12 cellular contexts compared by ENCODE assay signal in the genomic region with DNA sequence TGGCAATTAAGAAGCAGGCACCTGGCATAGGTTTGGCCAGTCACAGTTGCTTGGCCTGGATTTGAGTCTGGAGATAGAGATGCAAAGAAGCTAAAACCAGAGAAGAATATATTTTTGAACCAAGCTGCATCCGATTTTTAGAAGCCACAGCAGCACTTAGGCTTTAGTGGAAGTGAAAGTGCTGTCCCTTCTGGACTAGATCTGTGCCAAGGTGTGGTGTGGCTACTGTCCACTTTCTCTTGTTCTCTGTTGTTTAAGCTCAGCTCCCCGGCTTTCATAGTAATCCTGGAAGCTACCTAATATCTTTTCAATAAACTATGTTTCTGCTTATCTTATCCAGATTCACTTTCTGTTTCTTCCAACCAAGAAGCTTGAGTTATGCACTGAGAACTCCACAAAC.
DNase-seq lines count a peak whose midpoint lies in the region; ATAC-seq and TF ChIP-seq lines count a peak whose summit lies in the region.
"Had no signal": no experiment of that assay in that cellular context is flagged by ENCODE, and none has a peak within 500 bp of the region (broad histone marks: within the 10 kb centered on the region; RNA-seq: fewer than 3 reads in every experiment).

No MANE protein-coding gene starts in this region.

- no peaks in the 10 kb centered on the region for H3K79me2 ChIP-seq in mammary epithelial cell (ENCODE audit: insufficient read depth, low read length)

- no peak overlapping the region for H2AK9ac ChIP-seq in IMR-90 (replicated peaks; ENCODE audit: low read depth, low read length, poor library complexity)

- peak overlapping the region; percentile 11 for H2BK120ac ChIP-seq in IMR-90 (ENCODE audit: low read depth, low read length)

- H3K4me1 Mint-ChIP-seq in activated CD8-positive, alpha-beta memory T cell treated with anti-CD3 and anti-CD28 coated beads, Interleukin-2, amount 10 ng/mL, durations not matched to agents 7 days and 5 days = peaks cover 21% of the 10 kb centered on the region

- H3K79me1 ChIP-seq in IMR-90 (ENCODE audit: low read depth in 1 of 2, low read length in 2 of 2) = no peaks in the 10 kb centered on the region

- no peak overlapping the region for H4K5ac ChIP-seq in IMR-90 (ENCODE audit: low read depth, low read length)

- no peak overlapping the region for H3K23ac ChIP-seq in IMR-90 (ENCODE audit: low read depth, low read length)

- no peak overlapping the region for H2AK5ac ChIP-seq in IMR-90 (ENCODE audit: low read depth, low read length)

- H3K27ac ChIP-seq in IMR-90 (ENCODE audit: insufficient read depth, low read length) (peak overlapping the region; percentile 59; the same call in 1 of the 2 replicates), mammary epithelial cell (ENCODE audit: insufficient read depth, low read depth, low read length) (no peak overlapping the region), upper lobe of right lung (no peak overlapping the region)

- peak overlapping the region; percentile 61 for H3K4me3 Mint-ChIP-seq in activated CD8-positive, alpha-beta memory T cell treated with anti-CD3 and anti-CD28 coated beads, Interleukin-2, amount 10 ng/mL, durations not matched to agents 7 days and 5 days

- peaks cover 2% of the 10 kb centered on the region; the same call in 1 of the 2 replicates for H3K27me3 ChIP-seq in IMR-90 (ENCODE audit: control insufficient read depth, insufficient read depth, low read length)
- no peaks in the 10 kb centered on the region for H3K27me3 ChIP-seq in mammary epithelial cell (ENCODE audit: insufficient read depth, low read length)
- H3K27me3 ChIP-seq in upper lobe of right lung = no peaks in the 10 kb centered on the region

- TF ChIP-seq CTCF in IMR-90 (conservative IDR thresholded peaks at IDR 0.05; ENCODE audit: low read depth, low read length) = no peak
- TF ChIP-seq CTCF in mammary epithelial cell (conservative IDR thresholded peaks at IDR 0.05 in 1 of 2, IDR thresholded peaks at IDR 0.05 in 1 of 2; ENCODE audit: extremely low read depth in 1 of 2, insufficient read depth in 1 of 2, low read depth in 1 of 2, low read length in 2 of 2) = no peak
- no peak for TF ChIP-seq CTCF in upper lobe of right lung (IDR thresholded peaks at IDR 0.05)

- H3K9me1 ChIP-seq in IMR-90 (ENCODE audit: insufficient read depth, low read length) = no peaks in the 10 kb centered on the region

- no peaks in the 10 kb centered on the region for H3K9me3 Mint-ChIP-seq in activated CD8-positive, alpha-beta memory T cell treated with anti-CD3 and anti-CD28 coated beads, Interleukin-2, amount 10 ng/mL, durations not matched to agents 7 days and 5 days (ENCODE audit: low read depth)
- H3K9me3 Mint-ChIP-seq: IgD-negative memory B cell had no signal

- H3K9me3 ChIP-seq in IMR-90 (ENCODE audit: control insufficient read depth, insufficient read depth, low read length) (no peaks in the 10 kb centered on the region), mammary epithelial cell (replicated peaks; ENCODE audit: insufficient read depth, low read length) (no peaks in the 10 kb centered on the region), upper lobe of right lung (no peaks in the 10 kb centered on the region)

- no peaks in the 10 kb centered on the region; the same call in 1 of the 2 replicates for H3K4me1 ChIP-seq in IMR-90 (ENCODE audit: control insufficient read depth, insufficient read depth, low read length)
- peaks cover 22% of the 10 kb centered on the region for H3K4me1 ChIP-seq in mammary epithelial cell (ENCODE audit: insufficient read depth, low read length)
- H3K4me1 ChIP-seq in upper lobe of right lung = peaks cover 3% of the 10 kb centered on the region

- no peak overlapping the region; the same call in 1 of the 2 replicates for H3K18ac ChIP-seq in IMR-90 (ENCODE audit: low read depth, low read length)

- in situ Hi-C loops in IMR-90 (cut with MboI; ENCODE audit: low sequenced_read_pairs) (loop anchor here (25.0 kb wide), 1 partner anchor 791 kb away; no protein-coding TSS in a partner anchor), mammary epithelial cell (cut with MboI; ENCODE audit: low sequenced_read_pairs in 2 of 2) (loop anchor here (25.0 kb wide), 3 partner anchors 416 to 691 kb away; no protein-coding TSS in a partner anchor)

- ATAC-seq in activated CD8-positive, alpha-beta memory T cell treated with anti-CD3 and anti-CD28 coated beads, Interleukin-2, amount 10 ng/mL, durations not matched to agents 7 days and 5 days = no peak
- ATAC-seq in IMR-90 (ENCODE audit: low read depth) = peak; percentile 21
- peak; percentile 10 for ATAC-seq in upper lobe of right lung
- ATAC-seq in GM21825 (IDR thresholded peaks at IDR 0.05; ENCODE audit: unreplicated experiment) = no peak
- no peak for ATAC-seq in GM19328 (IDR thresholded peaks at IDR 0.05; ENCODE audit: unreplicated experiment)
- no peak for ATAC-seq in HG03139 (IDR thresholded peaks at IDR 0.05; ENCODE audit: unreplicated experiment)

- no peak for TF ChIP-seq RAD21 in IMR-90 (IDR thresholded peaks at IDR 0.05; ENCODE audit: low read length)

- H4K20me1 ChIP-seq in IMR-90 (ENCODE audit: insufficient read depth, low read length) = peaks cover 3% of the 10 kb centered on the region; the same call in 1 of the 2 replicates
- no peaks in the 10 kb centered on the region for H4K20me1 ChIP-seq in mammary epithelial cell (ENCODE audit: insufficient read depth, low read length)

- no peak overlapping the region for H2BK5ac ChIP-seq in IMR-90 (ENCODE audit: low read depth, low read length, poor library complexity, severe bottlenecking)

- H3K27ac Mint-ChIP-seq in activated CD8-positive, alpha-beta memory T cell treated with anti-CD3 and anti-CD28 coated beads, Interleukin-2, amount 10 ng/mL, durations not matched to agents 7 days and 5 days = no peak overlapping the region
- H3K27ac Mint-ChIP-seq: IgD-negative memory B cell, progenitor cell of endocrine pancreas had no signal

- H3K4me3 ChIP-seq in IMR-90 (ENCODE audit: insufficient read depth, low read depth, low read length) = no peak overlapping the region
- H3K4me3 ChIP-seq in mammary epithelial cell (replicated peaks in 1 of 3; ENCODE audit: insufficient read depth in 1 of 3, low read depth in 2 of 3, low read length in 3 of 3) = peak overlapping the region in 2 of 3 experiments; percentile 8 to 40
- H3K4me3 ChIP-seq in upper lobe of right lung = no peak overlapping the region

- H4K8ac ChIP-seq in IMR-90 (ENCODE audit: low read depth in 2 of 2, low read length in 2 of 2) = no peak overlapping the region

- DNase-seq in activated CD8-positive, alpha-beta memory T cell treated with anti-CD3 and anti-CD28 coated beads, Interleukin-2, amount 10 ng/mL, durations not matched to agents 7 days and 5 days = no peak
- DNase-seq in activated CD8-positive, alpha-beta memory T cell treated with anti-CD3 and anti-CD28 coated beads, Interleukin-2, amount 50 U/mL, for 4 hours = no peak
- no peak for DNase-seq in IMR-90
- no peak for DNase-seq in mammary epithelial cell
- DNase-seq in upper lobe of right lung = no peak
- DNase-seq: effector CD4-positive, alpha-beta T cell; NCI-H446 had no signal

- no peak overlapping the region for H2AFZ ChIP-seq in IMR-90 (replicated peaks; ENCODE audit: low read length, poor library complexity)
- H2AFZ ChIP-seq in mammary epithelial cell (ENCODE audit: low read depth, low read length) = no peak overlapping the region

- 0 out of 3 replicates have a peak overlapping the region, but pooled peaks have one; percentile 7 for H2BK15ac ChIP-seq in IMR-90 (ENCODE audit: low read depth, low read length)

- no peak overlapping the region for H4K91ac ChIP-seq in IMR-90 (ENCODE audit: insufficient read depth, low read depth, low read length)

- CTCF ChIA-PET in activated CD8-positive, alpha-beta memory T cell treated with anti-CD3 and anti-CD28 coated beads, Interleukin-2, amount 10 ng/mL, durations not matched to agents 7 days and 5 days (lab: Charles Lee) = interaction anchor here (2.0 kb wide), 1 partner anchor 9 kb away, joined by 5 read pairs; no protein-coding TSS in a partner anchor
- CTCF ChIA-PET in IMR-90 (lab: Yijun Ruan, JAX) (no interaction called here), mammary epithelial cell (lab: Charles Lee; ENCODE audit: low non-redundant PET) (interaction anchor here (0.6 kb wide), 1 partner anchor 38 kb away, joined by 38 read pairs; no protein-coding TSS in a partner anchor)

- no TSS peak for BruUV-seq in IMR-90 (replicated peaks; lab: Mats Ljungman, UMichigan)
- BruUV-seq in mammary epithelial cell (replicated peaks; lab: Mats Ljungman, UMichigan) = no TSS peak

- peaks cover 88% of the 10 kb centered on the region for H3K27me3 Mint-ChIP-seq in activated CD8-positive, alpha-beta memory T cell treated with anti-CD3 and anti-CD28 coated beads, Interleukin-2, amount 10 ng/mL, durations not matched to agents 7 days and 5 days
- H3K27me3 Mint-ChIP-seq: IgD-negative memory B cell had no signal

- no peak overlapping the region for H3K4ac ChIP-seq in IMR-90 (ENCODE audit: low read depth, low read length)

- H3K36me3 Mint-ChIP-seq in activated CD8-positive, alpha-beta memory T cell treated with anti-CD3 and anti-CD28 coated beads, Interleukin-2, amount 10 ng/mL, durations not matched to agents 7 days and 5 days = no peaks in the 10 kb centered on the region

- POLR2A ChIA-PET in IMR-90 (lab: Charles Lee; ENCODE audit: unreplicated experiment) = no interaction called here

- peak overlapping the region; percentile 5; the same call in 1 of the 2 replicates for H2BK20ac ChIP-seq in IMR-90 (ENCODE audit: low read depth, low read length)

- no peak overlapping the region for H3K56ac ChIP-seq in IMR-90 (ENCODE audit: extremely low read depth, insufficient read depth, low read length)

- 0% methylated on average over 1 of the region's 2 CpGs; no CpG with 5 or more reads in 1 of the 2 experiments for WGBS in IMR-90 (ENCODE audit: extremely low coverage in 2 of 2, insufficient read length in 1 of 2), 2 experiments
- 57% methylated on average over 2 of the region's 2 CpGs for WGBS in mammary epithelial cell (ENCODE audit: low coverage, missing lambda C conversion rate)

- no peak for TF ChIP-seq POLR2A in IMR-90 (IDR thresholded peaks at IDR 0.05; ENCODE audit: low read depth, low read length)

- intact Hi-C loops in IMR-90 (cut with micrococcal nuclease) = no loop called here
- intact Hi-C loops in mammary epithelial cell (cut with micrococcal nuclease) = no loop called here
- intact Hi-C loops in upper lobe of right lung (cut with DNase I) = no loop called here

- H3K14ac ChIP-seq in IMR-90 (replicated peaks; ENCODE audit: low read depth, low read length) = no peak overlapping the region; the same call in 1 of the 2 replicates

- H3K36me3 ChIP-seq in IMR-90 (ENCODE audit: control insufficient read depth, insufficient read depth, low read length) (no peaks in the 10 kb centered on the region), mammary epithelial cell (ENCODE audit: insufficient read depth, low read length) (no peaks in the 10 kb centered on the region), upper lobe of right lung (no peaks in the 10 kb centered on the region)

- dilution Hi-C loops in IMR-90 (cut with HindIII; ENCODE audit: low sequenced_read_pairs, unreplicated experiment) (no loop called here), mammary epithelial cell (cut with HindIII; ENCODE audit: low sequenced_read_pairs) (loop anchor here (25.0 kb wide), 1 partner anchor 416 kb away; no protein-coding TSS in a partner anchor)

- H3K4me2 ChIP-seq in IMR-90 (ENCODE audit: low read depth, low read length) = peak overlapping the region; percentile 87
- peak overlapping the region; percentile 82 for H3K4me2 ChIP-seq in mammary epithelial cell (ENCODE audit: insufficient read depth, low read depth, low read length)

- no peak overlapping the region for H3K9ac ChIP-seq in IMR-90 (ENCODE audit: low read depth, low read length)
- H3K9ac ChIP-seq in mammary epithelial cell (ENCODE audit: insufficient read depth, low read length) = no peak overlapping the region

Comparison
In these comparisons a context has a peak if more than half of its experiments do, and no peak if none do; other contexts are left out.
1. ATAC-seq: peak in IMR-90 (single experiment) and upper lobe of right lung (single experiment); none in activated CD8-positive, alpha-beta memory T cell treated with anti-CD3 and anti-CD28 coated beads, Interleukin-2, amount 10 ng/mL, durations not matched to agents 7 days and 5 days (single experiment), GM21825 (single experiment), GM19328 (single experiment) and HG03139 (single experiment).
2. H3K4me3 ChIP-seq: peak in mammary epithelial cell (2 of 3); none in IMR-90 (single experiment) and upper lobe of right lung (single experiment).